Comparison of ENCODE assay signal across 2 cellular contexts in the genomic region with DNA sequence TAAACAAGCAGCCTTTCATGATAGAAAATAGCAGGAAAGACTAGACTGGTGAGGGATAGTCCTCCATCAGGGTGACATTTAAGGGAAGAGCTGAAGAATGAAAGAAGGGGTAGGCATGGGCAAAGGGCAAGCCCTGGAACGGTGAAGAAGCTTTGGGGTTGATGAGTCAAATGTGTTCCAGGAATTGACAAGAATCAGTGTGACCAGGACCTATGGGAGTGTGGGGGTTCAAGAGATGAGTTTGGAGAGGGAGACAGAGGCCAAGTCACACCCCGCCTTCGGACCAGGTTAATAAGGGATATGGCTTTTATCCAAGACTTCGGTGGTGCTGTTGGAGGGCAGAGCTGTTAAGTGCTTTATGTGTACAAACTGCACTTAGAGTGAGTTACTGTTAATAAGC.
TF ChIP-seq lines count a peak whose summit lies in the region.

No MANE protein-coding gene starts in this region.

TF ChIP-seq in SK-N-SH, 30 proteins besides CTCF, POLR2A, EP300 and RAD21 (continued from another document):
- TF ChIP-seq, protein P1, sequence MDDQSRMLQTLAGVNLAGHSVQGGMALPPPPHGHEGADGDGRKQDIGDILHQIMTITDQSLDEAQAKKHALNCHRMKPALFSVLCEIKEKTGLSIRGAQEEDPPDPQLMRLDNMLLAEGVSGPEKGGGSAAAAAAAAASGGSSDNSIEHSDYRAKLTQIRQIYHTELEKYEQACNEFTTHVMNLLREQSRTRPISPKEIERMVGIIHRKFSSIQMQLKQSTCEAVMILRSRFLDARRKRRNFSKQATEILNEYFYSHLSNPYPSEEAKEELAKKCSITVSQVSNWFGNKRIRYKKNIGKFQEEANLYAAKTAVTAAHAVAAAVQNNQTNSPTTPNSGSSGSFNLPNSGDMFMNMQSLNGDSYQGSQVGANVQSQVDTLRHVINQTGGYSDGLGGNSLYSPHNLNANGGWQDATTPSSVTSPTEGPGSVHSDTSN (IDR thresholded peaks at IDR 0.05): no peak
- no peak for TF ChIP-seq NRF1 (IDR thresholded peaks at IDR 0.05; ENCODE audit: low read depth, low read length)
- TF ChIP-seq, protein P2, sequence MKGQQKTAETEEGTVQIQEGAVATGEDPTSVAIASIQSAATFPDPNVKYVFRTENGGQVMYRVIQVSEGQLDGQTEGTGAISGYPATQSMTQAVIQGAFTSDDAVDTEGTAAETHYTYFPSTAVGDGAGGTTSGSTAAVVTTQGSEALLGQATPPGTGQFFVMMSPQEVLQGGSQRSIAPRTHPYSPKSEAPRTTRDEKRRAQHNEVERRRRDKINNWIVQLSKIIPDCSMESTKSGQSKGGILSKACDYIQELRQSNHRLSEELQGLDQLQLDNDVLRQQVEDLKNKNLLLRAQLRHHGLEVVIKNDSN (IDR thresholded peaks at IDR 0.05; ENCODE audit: borderline replicate concordance, low read depth): no peak
- no peak for TF ChIP-seq SIN3A (IDR thresholded peaks at IDR 0.05; ENCODE audit: borderline replicate concordance, low read depth, low read length)
- no peak for TF ChIP-seq CHD2 (IDR thresholded peaks at IDR 0.05; ENCODE audit: low read length, partially characterized antibody)
- no peak for TF ChIP-seq JUND (IDR thresholded peaks at IDR 0.05)
- no peak for TF ChIP-seq TCF12 (IDR thresholded peaks at IDR 0.05)
- TF ChIP-seq, protein P3, sequence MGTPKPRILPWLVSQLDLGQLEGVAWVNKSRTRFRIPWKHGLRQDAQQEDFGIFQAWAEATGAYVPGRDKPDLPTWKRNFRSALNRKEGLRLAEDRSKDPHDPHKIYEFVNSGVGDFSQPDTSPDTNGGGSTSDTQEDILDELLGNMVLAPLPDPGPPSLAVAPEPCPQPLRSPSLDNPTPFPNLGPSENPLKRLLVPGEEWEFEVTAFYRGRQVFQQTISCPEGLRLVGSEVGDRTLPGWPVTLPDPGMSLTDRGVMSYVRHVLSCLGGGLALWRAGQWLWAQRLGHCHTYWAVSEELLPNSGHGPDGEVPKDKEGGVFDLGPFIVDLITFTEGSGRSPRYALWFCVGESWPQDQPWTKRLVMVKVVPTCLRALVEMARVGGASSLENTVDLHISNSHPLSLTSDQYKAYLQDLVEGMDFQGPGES (IDR thresholded peaks at IDR 0.05; ENCODE audit: low read depth, low read length): no peak
- no peak for TF ChIP-seq RFX5 (IDR thresholded peaks at IDR 0.05; ENCODE audit: low read length)
- no peak for TF ChIP-seq ELF1 (IDR thresholded peaks at IDR 0.05)
- TF ChIP-seq POLR2AphosphoS5 (IDR thresholded peaks at IDR 0.05; ENCODE audit: low read depth, low read length): no peak
- TF ChIP-seq, protein P4, sequence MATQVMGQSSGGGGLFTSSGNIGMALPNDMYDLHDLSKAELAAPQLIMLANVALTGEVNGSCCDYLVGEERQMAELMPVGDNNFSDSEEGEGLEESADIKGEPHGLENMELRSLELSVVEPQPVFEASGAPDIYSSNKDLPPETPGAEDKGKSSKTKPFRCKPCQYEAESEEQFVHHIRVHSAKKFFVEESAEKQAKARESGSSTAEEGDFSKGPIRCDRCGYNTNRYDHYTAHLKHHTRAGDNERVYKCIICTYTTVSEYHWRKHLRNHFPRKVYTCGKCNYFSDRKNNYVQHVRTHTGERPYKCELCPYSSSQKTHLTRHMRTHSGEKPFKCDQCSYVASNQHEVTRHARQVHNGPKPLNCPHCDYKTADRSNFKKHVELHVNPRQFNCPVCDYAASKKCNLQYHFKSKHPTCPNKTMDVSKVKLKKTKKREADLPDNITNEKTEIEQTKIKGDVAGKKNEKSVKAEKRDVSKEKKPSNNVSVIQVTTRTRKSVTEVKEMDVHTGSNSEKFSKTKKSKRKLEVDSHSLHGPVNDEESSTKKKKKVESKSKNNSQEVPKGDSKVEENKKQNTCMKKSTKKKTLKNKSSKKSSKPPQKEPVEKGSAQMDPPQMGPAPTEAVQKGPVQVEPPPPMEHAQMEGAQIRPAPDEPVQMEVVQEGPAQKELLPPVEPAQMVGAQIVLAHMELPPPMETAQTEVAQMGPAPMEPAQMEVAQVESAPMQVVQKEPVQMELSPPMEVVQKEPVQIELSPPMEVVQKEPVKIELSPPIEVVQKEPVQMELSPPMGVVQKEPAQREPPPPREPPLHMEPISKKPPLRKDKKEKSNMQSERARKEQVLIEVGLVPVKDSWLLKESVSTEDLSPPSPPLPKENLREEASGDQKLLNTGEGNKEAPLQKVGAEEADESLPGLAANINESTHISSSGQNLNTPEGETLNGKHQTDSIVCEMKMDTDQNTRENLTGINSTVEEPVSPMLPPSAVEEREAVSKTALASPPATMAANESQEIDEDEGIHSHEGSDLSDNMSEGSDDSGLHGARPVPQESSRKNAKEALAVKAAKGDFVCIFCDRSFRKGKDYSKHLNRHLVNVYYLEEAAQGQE (IDR thresholded peaks at IDR 0.05; ENCODE audit: low read depth, low read length): no peak
TF ChIP-seq in SK-N-SH: peak in this region for 0.

TF ChIP-seq in SK-N-SH treated with all-trans-retinoic acid at 6 μM for 48 hours, 23 proteins besides CTCF, POLR2A, EP300 and RAD21 (continued from another document):
- TF ChIP-seq, protein P5, sequence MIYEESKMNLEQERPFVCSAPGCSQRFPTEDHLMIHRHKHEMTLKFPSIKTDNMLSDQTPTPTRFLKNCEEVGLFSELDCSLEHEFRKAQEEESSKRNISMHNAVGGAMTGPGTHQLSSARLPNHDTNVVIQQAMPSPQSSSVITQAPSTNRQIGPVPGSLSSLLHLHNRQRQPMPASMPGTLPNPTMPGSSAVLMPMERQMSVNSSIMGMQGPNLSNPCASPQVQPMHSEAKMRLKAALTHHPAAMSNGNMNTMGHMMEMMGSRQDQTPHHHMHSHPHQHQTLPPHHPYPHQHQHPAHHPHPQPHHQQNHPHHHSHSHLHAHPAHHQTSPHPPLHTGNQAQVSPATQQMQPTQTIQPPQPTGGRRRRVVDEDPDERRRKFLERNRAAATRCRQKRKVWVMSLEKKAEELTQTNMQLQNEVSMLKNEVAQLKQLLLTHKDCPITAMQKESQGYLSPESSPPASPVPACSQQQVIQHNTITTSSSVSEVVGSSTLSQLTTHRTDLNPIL (CRISPR knock-in tag; IDR thresholded peaks at IDR 0.05; ENCODE audit: low read depth): no peak
- TF ChIP-seq, protein P6, sequence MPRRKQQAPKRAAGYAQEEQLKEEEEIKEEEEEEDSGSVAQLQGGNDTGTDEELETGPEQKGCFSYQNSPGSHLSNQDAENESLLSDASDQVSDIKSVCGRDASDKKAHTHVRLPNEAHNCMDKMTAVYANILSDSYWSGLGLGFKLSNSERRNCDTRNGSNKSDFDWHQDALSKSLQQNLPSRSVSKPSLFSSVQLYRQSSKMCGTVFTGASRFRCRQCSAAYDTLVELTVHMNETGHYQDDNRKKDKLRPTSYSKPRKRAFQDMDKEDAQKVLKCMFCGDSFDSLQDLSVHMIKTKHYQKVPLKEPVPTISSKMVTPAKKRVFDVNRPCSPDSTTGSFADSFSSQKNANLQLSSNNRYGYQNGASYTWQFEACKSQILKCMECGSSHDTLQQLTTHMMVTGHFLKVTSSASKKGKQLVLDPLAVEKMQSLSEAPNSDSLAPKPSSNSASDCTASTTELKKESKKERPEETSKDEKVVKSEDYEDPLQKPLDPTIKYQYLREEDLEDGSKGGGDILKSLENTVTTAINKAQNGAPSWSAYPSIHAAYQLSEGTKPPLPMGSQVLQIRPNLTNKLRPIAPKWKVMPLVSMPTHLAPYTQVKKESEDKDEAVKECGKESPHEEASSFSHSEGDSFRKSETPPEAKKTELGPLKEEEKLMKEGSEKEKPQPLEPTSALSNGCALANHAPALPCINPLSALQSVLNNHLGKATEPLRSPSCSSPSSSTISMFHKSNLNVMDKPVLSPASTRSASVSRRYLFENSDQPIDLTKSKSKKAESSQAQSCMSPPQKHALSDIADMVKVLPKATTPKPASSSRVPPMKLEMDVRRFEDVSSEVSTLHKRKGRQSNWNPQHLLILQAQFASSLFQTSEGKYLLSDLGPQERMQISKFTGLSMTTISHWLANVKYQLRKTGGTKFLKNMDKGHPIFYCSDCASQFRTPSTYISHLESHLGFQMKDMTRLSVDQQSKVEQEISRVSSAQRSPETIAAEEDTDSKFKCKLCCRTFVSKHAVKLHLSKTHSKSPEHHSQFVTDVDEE (CRISPR knock-in tag; IDR thresholded peaks at IDR 0.05): no peak
- TF ChIP-seq OSR1 (CRISPR knock-in tag; IDR thresholded peaks at IDR 0.05) (no peak), TOX (CRISPR knock-in tag; IDR thresholded peaks at IDR 0.05; ENCODE audit: borderline replicate concordance) (no peak)
- TF ChIP-seq, protein P7, sequence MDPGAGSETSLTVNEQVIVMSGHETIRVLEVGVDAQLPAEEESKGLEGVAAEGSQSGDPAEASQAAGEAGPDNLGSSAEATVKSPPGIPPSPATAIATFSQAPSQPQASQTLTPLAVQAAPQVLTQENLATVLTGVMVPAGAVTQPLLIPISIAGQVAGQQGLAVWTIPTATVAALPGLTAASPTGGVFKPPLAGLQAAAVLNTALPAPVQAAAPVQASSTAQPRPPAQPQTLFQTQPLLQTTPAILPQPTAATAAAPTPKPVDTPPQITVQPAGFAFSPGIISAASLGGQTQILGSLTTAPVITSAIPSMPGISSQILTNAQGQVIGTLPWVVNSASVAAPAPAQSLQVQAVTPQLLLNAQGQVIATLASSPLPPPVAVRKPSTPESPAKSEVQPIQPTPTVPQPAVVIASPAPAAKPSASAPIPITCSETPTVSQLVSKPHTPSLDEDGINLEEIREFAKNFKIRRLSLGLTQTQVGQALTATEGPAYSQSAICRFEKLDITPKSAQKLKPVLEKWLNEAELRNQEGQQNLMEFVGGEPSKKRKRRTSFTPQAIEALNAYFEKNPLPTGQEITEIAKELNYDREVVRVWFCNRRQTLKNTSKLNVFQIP (CRISPR knock-in tag; IDR thresholded peaks at IDR 0.05; ENCODE audit: borderline replicate concordance, low read depth): no peak
- TF ChIP-seq, protein P8, sequence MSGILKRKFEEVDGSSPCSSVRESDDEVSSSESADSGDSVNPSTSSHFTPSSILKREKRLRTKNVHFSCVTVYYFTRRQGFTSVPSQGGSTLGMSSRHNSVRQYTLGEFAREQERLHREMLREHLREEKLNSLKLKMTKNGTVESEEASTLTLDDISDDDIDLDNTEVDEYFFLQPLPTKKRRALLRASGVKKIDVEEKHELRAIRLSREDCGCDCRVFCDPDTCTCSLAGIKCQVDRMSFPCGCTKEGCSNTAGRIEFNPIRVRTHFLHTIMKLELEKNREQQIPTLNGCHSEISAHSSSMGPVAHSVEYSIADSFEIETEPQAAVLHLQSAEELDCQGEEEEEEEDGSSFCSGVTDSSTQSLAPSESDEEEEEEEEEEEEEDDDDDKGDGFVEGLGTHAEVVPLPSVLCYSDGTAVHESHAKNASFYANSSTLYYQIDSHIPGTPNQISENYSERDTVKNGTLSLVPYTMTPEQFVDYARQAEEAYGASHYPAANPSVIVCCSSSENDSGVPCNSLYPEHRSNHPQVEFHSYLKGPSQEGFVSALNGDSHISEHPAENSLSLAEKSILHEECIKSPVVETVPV (CRISPR knock-in tag; IDR thresholded peaks at IDR 0.05): no peak
